27 cellular contexts compared by ENCODE assay signal in genomic region chr1:188594542-188595235, GRCh38.
DNase-seq lines count a peak whose midpoint lies in the region; ATAC-seq and TF ChIP-seq lines count a peak whose summit lies in the region.
"Had no signal": no experiment of that assay in that cellular context is flagged by ENCODE, and none has a peak within 500 bp of the region (broad histone marks: within the 10 kb centered on the region; RNA-seq: fewer than 3 reads in every experiment).

No MANE protein-coding gene starts in this region.

- no peak overlapping the region for H4K8ac ChIP-seq in IMR-90 (ENCODE audit: low read depth in 2 of 2, low read length in 2 of 2)

- H3K4me3 ChIP-seq in BE2C (ENCODE audit: low read depth, low read length), result no peak overlapping the region
- no peak overlapping the region for H3K4me3 ChIP-seq in IMR-90 (ENCODE audit: insufficient read depth, low read depth, low read length)
- H3K4me3 ChIP-seq: HAP-1, heart right ventricle, K562, thyroid gland had no signal

- WGBS in IMR-90 (ENCODE audit: extremely low coverage in 2 of 2, insufficient read length in 1 of 2), 2 experiments, result 100% methylated on average over 1 of the region's 5 CpGs; no CpG with 5 or more reads in 1 of the 2 experiments

- no peak for TF ChIP-seq RAD21 in IMR-90 (IDR thresholded peaks at IDR 0.05; ENCODE audit: low read length)

- DNase-seq in BE2C (no peak), IMR-90 (no peak), amniotic epithelial cell (ENCODE audit: low read depth) (peak; percentile 49), left kidney (ENCODE audit: low read depth, low spot score) (peak; percentile 1), hepatic stellate cell (ENCODE audit: low spot score) (no peak), NCI-H2029 (lab: John Stamatoyannopoulos, UW) (no peak), RWPE1 (ENCODE audit: low spot score) (no peak)
- DNase-seq: activated CD4-positive, alpha-beta T cell treated with anti-CD3 and anti-CD28 coated beads for 48 hours; activated CD8-positive, alpha-beta memory T cell treated with anti-CD3 and anti-CD28 coated beads, Interleukin-2, amount 50 U/mL, for 48 hours; activated gamma-delta T cell; anterior cingulate cortex; Caco-2; heart right ventricle; islet precursor cell; NCI-H1092; NCI-H2081; NCI-H446 treated with DMSO at 0.1 percent for 48 hours; NK-92 treated with Interleukin-12 subunit alpha and Interleukin-12 subunit beta, amount 100 ng/mL, for 24 hours; RPMI8226; stimulated activated CD4-positive, alpha-beta T cell treated with anti-CD3 and anti-CD28 coated beads, Interleukin-1b, Interleukin-23, amount 100 ng/mL, for 48 hours; stimulated activated naive CD4-positive, alpha-beta T cell; SW 1271; thyroid gland had no signal

- no peak overlapping the region for H2BK15ac ChIP-seq in IMR-90 (ENCODE audit: low read depth, low read length)

- no peak overlapping the region for H3K18ac ChIP-seq in IMR-90 (ENCODE audit: low read depth, low read length)

- H3K36me3 ChIP-seq in BE2C (no peaks in the 10 kb centered on the region), IMR-90 (ENCODE audit: control insufficient read depth, insufficient read depth, low read length) (no peaks in the 10 kb centered on the region)
- H3K36me3 ChIP-seq: HAP-1, heart right ventricle, thyroid gland had no signal

- H3K9me1 ChIP-seq in IMR-90 (ENCODE audit: insufficient read depth, low read length), result no peaks in the 10 kb centered on the region

- no peaks in the 10 kb centered on the region for H3K79me1 ChIP-seq in IMR-90 (ENCODE audit: low read depth in 1 of 2, low read length in 2 of 2)

- no peak overlapping the region for H3K9ac ChIP-seq in IMR-90 (ENCODE audit: low read depth, low read length)

- H2BK120ac ChIP-seq in IMR-90 (ENCODE audit: low read depth, low read length), result no peak overlapping the region

- POLR2A ChIA-PET in IMR-90 (lab: Charles Lee; ENCODE audit: unreplicated experiment) (no interaction called here), RWPE1 (lab: Yijun Ruan, JAX; ENCODE audit: low non-redundant PET) (no interaction called here)

- no peak overlapping the region for H2AK9ac ChIP-seq in IMR-90 (replicated peaks; ENCODE audit: low read depth, low read length, poor library complexity)

- H3K56ac ChIP-seq in IMR-90 (ENCODE audit: extremely low read depth, insufficient read depth, low read length), result no peak overlapping the region

- no peaks in the 10 kb centered on the region for H3K4me1 ChIP-seq in BE2C
- H3K4me1 ChIP-seq in IMR-90 (ENCODE audit: control insufficient read depth, insufficient read depth, low read length), result no peaks in the 10 kb centered on the region
- H3K4me1 ChIP-seq: Caco-2, HAP-1, heart right ventricle, thyroid gland had no signal

- in situ Hi-C loops in IMR-90 (cut with MboI; ENCODE audit: low sequenced_read_pairs), result no loop called here

- CTCF ChIA-PET in IMR-90 (lab: Yijun Ruan, JAX) (interaction anchor here (0.6 to 0.9 kb wide), 4 partner anchors 9 to 143 kb away, joined by 3 to 6 read pairs (median 4); no protein-coding TSS in a partner anchor), RWPE1 (lab: Yijun Ruan, JAX) (interaction anchor here (0.6 to 0.9 kb wide), 2 partner anchors 10 to 139 kb away, joined by 5 read pairs; no protein-coding TSS in a partner anchor)

- H2AK5ac ChIP-seq in IMR-90 (ENCODE audit: low read depth, low read length), result no peak overlapping the region

- H4K91ac ChIP-seq in IMR-90 (ENCODE audit: insufficient read depth, low read depth, low read length), result no peak overlapping the region

- H3K4ac ChIP-seq in IMR-90 (ENCODE audit: low read depth, low read length), result no peak overlapping the region

- H3K27me3 ChIP-seq in BE2C (no peaks in the 10 kb centered on the region), IMR-90 (ENCODE audit: control insufficient read depth, insufficient read depth, low read length) (no peaks in the 10 kb centered on the region)
- H3K27me3 ChIP-seq: heart right ventricle, thyroid gland had no signal

- H2AFZ ChIP-seq in IMR-90 (replicated peaks; ENCODE audit: low read length, poor library complexity), result no peak overlapping the region

- 0 out of 2 replicates have a peak overlapping the region, but pooled peaks have one; percentile 45 for H2BK20ac ChIP-seq in IMR-90 (ENCODE audit: low read depth, low read length)

- no peak overlapping the region for H3K23ac ChIP-seq in IMR-90 (ENCODE audit: low read depth, low read length)

- BruUV-seq in IMR-90 (replicated peaks; lab: Mats Ljungman, UMichigan), result no TSS peak

- H3K9me3 ChIP-seq in BE2C (no peaks in the 10 kb centered on the region), IMR-90 (ENCODE audit: control insufficient read depth, insufficient read depth, low read length) (no peaks in the 10 kb centered on the region)
- H3K9me3 ChIP-seq: Caco-2, HAP-1, thyroid gland had no signal

- intact Hi-C loops in IMR-90 (cut with micrococcal nuclease), result loop anchor here (5.0 kb wide), 1 partner anchor 1182 kb away; no protein-coding TSS in a partner anchor

- H3K14ac ChIP-seq in IMR-90 (replicated peaks; ENCODE audit: low read depth, low read length), result no peak overlapping the region

- dilution Hi-C loops in IMR-90 (cut with HindIII; ENCODE audit: low sequenced_read_pairs, unreplicated experiment), result no loop called here

- TF ChIP-seq POLR2A in IMR-90 (IDR thresholded peaks at IDR 0.05; ENCODE audit: low read depth, low read length), result no peak

- H2BK5ac ChIP-seq in IMR-90 (ENCODE audit: low read depth, low read length, poor library complexity, severe bottlenecking), result no peak overlapping the region

- ATAC-seq in IMR-90 (ENCODE audit: low read depth), result no peak
- ATAC-seq in GM18498 (IDR thresholded peaks at IDR 0.05; ENCODE audit: unreplicated experiment), result no peak
- ATAC-seq: heart right ventricle, K562, sciatic nerve had no signal

- H4K20me1 ChIP-seq in IMR-90 (ENCODE audit: insufficient read depth, low read length), result no peaks in the 10 kb centered on the region

- H3K27ac ChIP-seq in IMR-90 (ENCODE audit: insufficient read depth, low read length) (no peak overlapping the region), RWPE1 (no peak overlapping the region)
- H3K27ac ChIP-seq: heart right ventricle, thyroid gland had no signal

- no peak overlapping the region for H4K5ac ChIP-seq in IMR-90 (ENCODE audit: low read depth, low read length)

- H3K4me2 ChIP-seq in IMR-90 (ENCODE audit: low read depth, low read length), result no peak overlapping the region

- TF ChIP-seq CTCF in BE2C (IDR thresholded peaks at IDR 0.05; ENCODE audit: low read depth, low read length), result peak; percentile 52
- TF ChIP-seq CTCF in IMR-90 (conservative IDR thresholded peaks at IDR 0.05; ENCODE audit: low read depth, low read length), result no peak
- no peak for TF ChIP-seq CTCF in RWPE1 (conservative IDR thresholded peaks at IDR 0.05; ENCODE audit: low read depth)

TF ChIP-seq in IMR-90, 13 proteins besides CTCF, POLR2A, EP300 and RAD21:
- no peak for TF ChIP-seq CEBPB (IDR thresholded peaks at IDR 0.05; ENCODE audit: low read depth, low read length)
- TF ChIP-seq MAFK (IDR thresholded peaks at IDR 0.05; ENCODE audit: low read depth, low read length), result no peak
- TF ChIP-seq ELK1 (IDR thresholded peaks at IDR 0.05; ENCODE audit: borderline replicate concordance, low read depth, low read length), result no peak

Comparison
In these comparisons a context has a peak if more than half of its experiments do, and no peak if none do; other contexts are left out.
1. DNase-seq: peak in amniotic epithelial cell (single experiment) and left kidney (single experiment); none in BE2C (single experiment), IMR-90 (single experiment), hepatic stellate cell (single experiment), NCI-H2029 (single experiment) and RWPE1 (single experiment).